ENCODE assay signal across 1 cellular context in the genomic region with DNA sequence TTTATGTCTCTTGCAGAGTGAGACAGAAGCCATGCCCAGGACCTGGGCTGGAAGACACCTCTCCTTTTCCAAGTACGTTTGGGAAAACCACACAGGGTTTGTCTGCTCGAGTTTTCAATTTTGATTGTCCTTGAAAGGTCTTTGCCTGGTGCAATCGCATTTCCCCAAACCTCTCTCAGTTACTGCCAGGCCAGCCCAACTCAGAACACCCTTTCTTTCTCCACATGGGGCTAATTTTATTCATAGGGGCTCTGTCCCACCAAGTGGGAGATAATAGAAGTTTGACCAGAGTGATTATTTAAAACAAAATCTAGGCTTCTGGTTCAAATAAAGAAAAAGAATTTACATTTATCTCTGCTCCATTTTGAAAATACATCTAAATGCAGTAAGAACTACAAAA.
TF ChIP-seq lines count a peak whose summit lies in the region.

No MANE protein-coding gene starts in this region.

TF ChIP-seq in H1, 55 proteins besides CTCF, POLR2A, EP300 and RAD21:
- no peak for TF ChIP-seq RFX5 (IDR thresholded peaks at IDR 0.05; ENCODE audit: borderline replicate concordance, low read depth, low read length)
- no peak for TF ChIP-seq TAF1 (IDR thresholded peaks at IDR 0.05; ENCODE audit: low read depth, low read length)
- TF ChIP-seq YY1 (IDR thresholded peaks at IDR 0.05; ENCODE audit: low read depth, low read length): no peak
- peak; percentile 94 for TF ChIP-seq NANOG (IDR thresholded peaks at IDR 0.05; ENCODE audit: insufficient read depth, low read depth, low read length, poor library complexity, severe bottlenecking)
- TF ChIP-seq BCL11A (IDR thresholded peaks at IDR 0.05; ENCODE audit: low read depth in 2 of 2, low read length in 2 of 2): peak; percentile 11 to 16
- TF ChIP-seq SUZ12 (IDR thresholded peaks at IDR 0.05; ENCODE audit: low read length): no peak
- TF ChIP-seq SIX5 (IDR thresholded peaks at IDR 0.05; ENCODE audit: low read depth, low read length): no peak
- TF ChIP-seq, protein P1, sequence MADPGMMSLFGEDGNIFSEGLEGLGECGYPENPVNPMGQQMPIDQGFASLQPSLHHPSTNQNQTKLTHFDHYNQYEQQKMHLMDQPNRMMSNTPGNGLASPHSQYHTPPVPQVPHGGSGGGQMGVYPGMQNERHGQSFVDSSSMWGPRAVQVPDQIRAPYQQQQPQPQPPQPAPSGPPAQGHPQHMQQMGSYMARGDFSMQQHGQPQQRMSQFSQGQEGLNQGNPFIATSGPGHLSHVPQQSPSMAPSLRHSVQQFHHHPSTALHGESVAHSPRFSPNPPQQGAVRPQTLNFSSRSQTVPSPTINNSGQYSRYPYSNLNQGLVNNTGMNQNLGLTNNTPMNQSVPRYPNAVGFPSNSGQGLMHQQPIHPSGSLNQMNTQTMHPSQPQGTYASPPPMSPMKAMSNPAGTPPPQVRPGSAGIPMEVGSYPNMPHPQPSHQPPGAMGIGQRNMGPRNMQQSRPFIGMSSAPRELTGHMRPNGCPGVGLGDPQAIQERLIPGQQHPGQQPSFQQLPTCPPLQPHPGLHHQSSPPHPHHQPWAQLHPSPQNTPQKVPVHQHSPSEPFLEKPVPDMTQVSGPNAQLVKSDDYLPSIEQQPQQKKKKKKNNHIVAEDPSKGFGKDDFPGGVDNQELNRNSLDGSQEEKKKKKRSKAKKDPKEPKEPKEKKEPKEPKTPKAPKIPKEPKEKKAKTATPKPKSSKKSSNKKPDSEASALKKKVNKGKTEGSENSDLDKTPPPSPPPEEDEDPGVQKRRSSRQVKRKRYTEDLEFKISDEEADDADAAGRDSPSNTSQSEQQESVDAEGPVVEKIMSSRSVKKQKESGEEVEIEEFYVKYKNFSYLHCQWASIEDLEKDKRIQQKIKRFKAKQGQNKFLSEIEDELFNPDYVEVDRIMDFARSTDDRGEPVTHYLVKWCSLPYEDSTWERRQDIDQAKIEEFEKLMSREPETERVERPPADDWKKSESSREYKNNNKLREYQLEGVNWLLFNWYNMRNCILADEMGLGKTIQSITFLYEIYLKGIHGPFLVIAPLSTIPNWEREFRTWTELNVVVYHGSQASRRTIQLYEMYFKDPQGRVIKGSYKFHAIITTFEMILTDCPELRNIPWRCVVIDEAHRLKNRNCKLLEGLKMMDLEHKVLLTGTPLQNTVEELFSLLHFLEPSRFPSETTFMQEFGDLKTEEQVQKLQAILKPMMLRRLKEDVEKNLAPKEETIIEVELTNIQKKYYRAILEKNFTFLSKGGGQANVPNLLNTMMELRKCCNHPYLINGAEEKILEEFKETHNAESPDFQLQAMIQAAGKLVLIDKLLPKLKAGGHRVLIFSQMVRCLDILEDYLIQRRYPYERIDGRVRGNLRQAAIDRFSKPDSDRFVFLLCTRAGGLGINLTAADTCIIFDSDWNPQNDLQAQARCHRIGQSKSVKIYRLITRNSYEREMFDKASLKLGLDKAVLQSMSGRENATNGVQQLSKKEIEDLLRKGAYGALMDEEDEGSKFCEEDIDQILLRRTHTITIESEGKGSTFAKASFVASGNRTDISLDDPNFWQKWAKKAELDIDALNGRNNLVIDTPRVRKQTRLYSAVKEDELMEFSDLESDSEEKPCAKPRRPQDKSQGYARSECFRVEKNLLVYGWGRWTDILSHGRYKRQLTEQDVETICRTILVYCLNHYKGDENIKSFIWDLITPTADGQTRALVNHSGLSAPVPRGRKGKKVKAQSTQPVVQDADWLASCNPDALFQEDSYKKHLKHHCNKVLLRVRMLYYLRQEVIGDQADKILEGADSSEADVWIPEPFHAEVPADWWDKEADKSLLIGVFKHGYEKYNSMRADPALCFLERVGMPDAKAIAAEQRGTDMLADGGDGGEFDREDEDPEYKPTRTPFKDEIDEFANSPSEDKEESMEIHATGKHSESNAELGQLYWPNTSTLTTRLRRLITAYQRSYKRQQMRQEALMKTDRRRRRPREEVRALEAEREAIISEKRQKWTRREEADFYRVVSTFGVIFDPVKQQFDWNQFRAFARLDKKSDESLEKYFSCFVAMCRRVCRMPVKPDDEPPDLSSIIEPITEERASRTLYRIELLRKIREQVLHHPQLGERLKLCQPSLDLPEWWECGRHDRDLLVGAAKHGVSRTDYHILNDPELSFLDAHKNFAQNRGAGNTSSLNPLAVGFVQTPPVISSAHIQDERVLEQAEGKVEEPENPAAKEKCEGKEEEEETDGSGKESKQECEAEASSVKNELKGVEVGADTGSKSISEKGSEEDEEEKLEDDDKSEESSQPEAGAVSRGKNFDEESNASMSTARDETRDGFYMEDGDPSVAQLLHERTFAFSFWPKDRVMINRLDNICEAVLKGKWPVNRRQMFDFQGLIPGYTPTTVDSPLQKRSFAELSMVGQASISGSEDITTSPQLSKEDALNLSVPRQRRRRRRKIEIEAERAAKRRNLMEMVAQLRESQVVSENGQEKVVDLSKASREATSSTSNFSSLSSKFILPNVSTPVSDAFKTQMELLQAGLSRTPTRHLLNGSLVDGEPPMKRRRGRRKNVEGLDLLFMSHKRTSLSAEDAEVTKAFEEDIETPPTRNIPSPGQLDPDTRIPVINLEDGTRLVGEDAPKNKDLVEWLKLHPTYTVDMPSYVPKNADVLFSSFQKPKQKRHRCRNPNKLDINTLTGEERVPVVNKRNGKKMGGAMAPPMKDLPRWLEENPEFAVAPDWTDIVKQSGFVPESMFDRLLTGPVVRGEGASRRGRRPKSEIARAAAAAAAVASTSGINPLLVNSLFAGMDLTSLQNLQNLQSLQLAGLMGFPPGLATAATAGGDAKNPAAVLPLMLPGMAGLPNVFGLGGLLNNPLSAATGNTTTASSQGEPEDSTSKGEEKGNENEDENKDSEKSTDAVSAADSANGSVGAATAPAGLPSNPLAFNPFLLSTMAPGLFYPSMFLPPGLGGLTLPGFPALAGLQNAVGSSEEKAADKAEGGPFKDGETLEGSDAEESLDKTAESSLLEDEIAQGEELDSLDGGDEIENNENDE (IDR thresholded peaks at IDR 0.05; ENCODE audit: insufficient replicate concordance, low read length): peak; percentile 62
- TF ChIP-seq HDAC2 (IDR thresholded peaks at IDR 0.05; ENCODE audit: borderline replicate concordance in 1 of 2, low read depth in 2 of 2, low read length in 2 of 2): 0 out of 4 replicates have a peak, but pooled peaks of 1 of the 2 experiments have one; percentile 43
